ENCODE assay signal across 19 cellular contexts in genomic region chr6:20148433-20148832, GRCh38.
"Had no signal": no experiment of that assay in that cellular context is flagged by ENCODE, and none has a peak within 500 bp of the region (broad histone marks: within the 10 kb centered on the region; RNA-seq: fewer than 3 reads in every experiment).

No MANE protein-coding gene starts in this region.

- H3K4me3 ChIP-seq: coronary artery, esophagus muscularis mucosa, gastrocnemius medialis, mucosa of descending colon, ovary, right atrium auricular region, smooth muscle cell, tibial artery, upper lobe of left lung, vagina had no signal

- H3K36me3 ChIP-seq: gastrocnemius medialis, ovary had no signal

- H3K4me1 ChIP-seq: gastrocnemius medialis, right atrium auricular region, upper lobe of left lung, vagina had no signal

- H3K9me3 ChIP-seq: esophagus muscularis mucosa, gastrocnemius medialis, mucosa of descending colon, ovary, right atrium auricular region, tibial artery, upper lobe of left lung, vagina had no signal

- ATAC-seq: gastrocnemius medialis; mucosa of descending colon; naive thymus-derived CD8-positive, alpha-beta T cell; stimulated activated effector memory CD8-positive, alpha-beta T cell treated with anti-CD3 and anti-CD28 coated beads, Interleukin-12 subunit alpha, Interleukin-12 subunit beta, amount 100 ng/mL, for 72 hours; stimulated activated naive CD8-positive, alpha-beta T cell treated with anti-CD3 and anti-CD28 coated beads, Interleukin-15, Interleukin-2, amounts not matched to agents 100 U/mL and 50 U/mL, for 24 hours had no signal

- H3K27me3 ChIP-seq: esophagus muscularis mucosa, gastrocnemius medialis, ovary, right atrium auricular region, tibial artery, upper lobe of left lung, vagina had no signal

- H3K27ac ChIP-seq: coronary artery, epithelial cell of prostate, esophagus muscularis mucosa, gastrocnemius medialis, ovary, right atrium auricular region, tibial artery, upper lobe of left lung, vagina had no signal

- DNase-seq: effector memory CD4-positive, alpha-beta T cell; gastrocnemius medialis; glutamatergic neuron; immature natural killer cell; mucosa of descending colon; naive thymus-derived CD8-positive, alpha-beta T cell; ovary; stimulated activated CD4-positive, alpha-beta T cell treated with anti-CD3 and anti-CD28 coated beads, Interleukin-4, amount 100 ng/mL, for 1 hour; stimulated activated CD8-positive, alpha-beta memory T cell treated with anti-CD3 and anti-CD28 coated beads, Interleukin-4, amount 100 ng/mL, for 48 hours; stimulated activated naive CD8-positive, alpha-beta T cell treated with anti-CD3 and anti-CD28 coated beads, Interleukin-15, Interleukin-2, amounts not matched to agents 100 U/mL and 50 U/mL, for 24 hours; tibial artery; upper lobe of left lung had no signal
